ENCODE assay signal across 8 cellular contexts in genomic region chr10:113679463-113680171, GRCh38. TPM values are rescaled to one million over a fixed set of nuclear protein-coding genes. Genes with fewer than 3 reads are reported as not detected.
DNase-seq lines count a peak whose midpoint lies in the region; ATAC-seq, FAIRE-seq and TF ChIP-seq lines count a peak whose summit lies in the region.

Gene CASP7, plus strand, starts transcription at chr10:113679912. Its CDS starts 17,582 bp downstream, at chr10:113697494.

- TF ChIP-seq POLR2A in A549 (IDR thresholded peaks at IDR 0.05; ENCODE audit: low read length): peak; percentile 31

- WGBS in A549 (ENCODE audit: missing lambda C conversion rate): 0% methylated on average over 17 of the region's 67 CpGs

- no peaks in the 10 kb centered on the region for H3K36me3 ChIP-seq in kidney epithelial cell (ENCODE audit: control insufficient read depth, insufficient read depth, low read length)

- CTCF ChIA-PET in A549 (lab: Yijun Ruan, JAX): interaction anchor here (0.6 to 2.5 kb wide), 31 partner anchors 9 to 550 kb away, joined by 3 to 11 read pairs (median 4); partner anchors contain the start of gene NRAP

- H3K4me1 ChIP-seq in A549: peaks cover 11% of the 10 kb centered on the region

- peak; percentile 74 to 88 for DNase-seq in A549 (ENCODE audit: low read depth in 1 of 2, low spot score in 1 of 2)
- DNase-seq in NCI-H2227 (lab: John Stamatoyannopoulos, UW; ENCODE audit: unreplicated experiment): peak; percentile 83
- DNase-seq in activated CD4-positive, alpha-beta T cell treated with anti-CD3 and anti-CD28 coated beads for 1 hour: peak; percentile 71
- peak; percentile 11 for DNase-seq in cerebellum (ENCODE audit: low spot score)
- peak; percentile 14 for DNase-seq in kidney epithelial cell (ENCODE audit: low read depth)
- peak; percentile 67 to 69 for DNase-seq in stimulated activated CD4-positive, alpha-beta T cell treated with anti-CD3 and anti-CD28 coated beads, Interleukin-15, amount 100 ng/mL, for 48 hours (ENCODE audit: low read depth in 2 of 2)

- H3K9me3 ChIP-seq in A549: 0 out of 3 replicates have a peak, but pooled peaks cover 3% of the 10 kb centered on the region

- TF ChIP-seq CTCF in A549 (IDR thresholded peaks at IDR 0.05) (peak; percentile 31; the same call in 1 of the 3 replicates), kidney epithelial cell (IDR thresholded peaks at IDR 0.05; ENCODE audit: insufficient read depth, low read length, poor library complexity, severe bottlenecking) (peak; percentile 39)

- TF ChIP-seq RAD21 in A549 (conservative IDR thresholded peaks at IDR 0.05 in 1 of 2, IDR thresholded peaks at IDR 0.05 in 1 of 2): peak; percentile 9 to 30; a peak in 3 of 5 replicates

- no peak for FAIRE-seq in A549 (lab: Jason Lieb, UNC)

- H3K4me3 ChIP-seq in A549: peak within 1 kb of the TSS; percentile 97
- peak within 1 kb of the TSS; percentile 83 for H3K4me3 ChIP-seq in kidney epithelial cell (ENCODE audit: low read depth, low read length)

- H3K4me2 ChIP-seq in A549: peak within 1 kb of the TSS; percentile 79

- peak within 1 kb of the TSS; percentile 96 to 100 for H3K27ac ChIP-seq in A549

- TF ChIP-seq EP300 in A549 (IDR thresholded peaks at IDR 0.05): no peak

- H3K27me3 ChIP-seq in kidney epithelial cell (ENCODE audit: control insufficient read depth, insufficient read depth, low read length): no peaks in the 10 kb centered on the region

- POLR2A ChIA-PET in A549 (lab: Yijun Ruan, JAX): interaction anchor here (0.6 kb wide), 1 partner anchor 212 kb away, joined by 9 read pairs; no protein-coding TSS in a partner anchor

- ATAC-seq in A549 (peak; percentile 89 to 95), GM18508 (IDR thresholded peaks at IDR 0.05; ENCODE audit: insufficient read depth, unreplicated experiment) (peak; percentile 33), HG02981 (IDR thresholded peaks at IDR 0.05; ENCODE audit: unreplicated experiment) (peak; percentile 67)

TF ChIP-seq in A549, 52 proteins besides CTCF, POLR2A, EP300 and RAD21:
- TF ChIP-seq E2F6 (IDR thresholded peaks at IDR 0.05; ENCODE audit: borderline replicate concordance, low read depth) (peak; percentile 39; the same call in 1 of the 2 replicates), HOXB13 (CRISPR knock-in tag; IDR thresholded peaks at IDR 0.05; ENCODE audit: low read depth) (no peak), PBX3 (IDR thresholded peaks at IDR 0.05) (0 out of 2 replicates have a peak, but pooled peaks have one; percentile 18), NFE2L2 (conservative IDR thresholded peaks at IDR 0.05; ENCODE audit: low read length) (no peak), POLR2AphosphoS2 (conservative IDR thresholded peaks at IDR 0.05; ENCODE audit: low read length) (no peak), TP53 (CRISPR knock-in tag; IDR thresholded peaks at IDR 0.05) (no peak), SREBF2 (IDR thresholded peaks at IDR 0.05) (no peak), TFCP2L1 (CRISPR knock-in tag; IDR thresholded peaks at IDR 0.05) (no peak), KDM5A (IDR thresholded peaks at IDR 0.05) (0 out of 2 replicates have a peak, but pooled peaks have one; percentile 24), ZSCAN20 (CRISPR knock-in tag; IDR thresholded peaks at IDR 0.05) (no peak), CHD4 (IDR thresholded peaks at IDR 0.05; ENCODE audit: borderline replicate concordance) (no peak), JUN (IDR thresholded peaks at IDR 0.05) (peak in 1 of 2 experiments; percentile 43; a peak in 1 of 5 replicates), CHD2 (IDR thresholded peaks at IDR 0.05; ENCODE audit: low read length, partially characterized antibody) (no peak), ESRRA (IDR thresholded peaks at IDR 0.05; ENCODE audit: borderline replicate concordance, low read length) (no peak), MAX (IDR thresholded peaks at IDR 0.05) (no peak), HDAC2 (IDR thresholded peaks at IDR 0.05) (no peak; the same call in 1 of the 2 replicates), KDM1A (IDR thresholded peaks at IDR 0.05; ENCODE audit: low read depth) (no peak), USF2 (IDR thresholded peaks at IDR 0.05) (no peak), NPAS2 (CRISPR knock-in tag; IDR thresholded peaks at IDR 0.05; ENCODE audit: borderline replicate concordance) (no peak), RARB (CRISPR knock-in tag; IDR thresholded peaks at IDR 0.05) (no peak), JUNB (IDR thresholded peaks at IDR 0.05) (no peak), GATA3 (IDR thresholded peaks at IDR 0.05; ENCODE audit: borderline replicate concordance) (0 out of 2 replicates have a peak, but pooled peaks have one; percentile 26), MYC (IDR thresholded peaks at IDR 0.05; ENCODE audit: borderline replicate concordance, low read length) (no peak), NR3C1 (IDR thresholded peaks at IDR 0.05) (no peak), CEBPB (IDR thresholded peaks at IDR 0.05) (no peak), FOSL2 (IDR thresholded peaks at IDR 0.05) (no peak), FOSL2 (CRISPR knock-in tag; IDR thresholded peaks at IDR 0.05) (no peak), PHF8 (IDR thresholded peaks at IDR 0.05; ENCODE audit: borderline replicate concordance, low read depth) (0 out of 2 replicates have a peak, but pooled peaks have one; percentile 42)

RNA-seq across cellular contexts. Expression of gene CASP7, which starts in this region (rescaled TPM):
- polyA plus RNA-seq in A549 (2011; rRNA removed) (27.0 and 29.7 TPM in 2 replicates), A549 (2017; fragmentation: RNase III; extraction: RNeasy Plus Mini Kit Qiagen cat#74134 plus additional on column Dnase treatment) (21.4 to 23.9 TPM (median 22.6 TPM) in 3 replicates)
- 12.1 and 12.6 TPM in 2 replicates for polyA plus RNA-seq in A549 (2012; cell fraction: cytosol; rRNA removed)
- 6.2 and 8.6 TPM in 2 replicates for polyA plus RNA-seq in A549 (2012; cell fraction: nucleus; rRNA removed)
- 11.2 and 14.1 TPM in 2 replicates for polyA minus RNA-seq in A549 (2011; rRNA and poly(A)+ RNA removed)
- total RNA-seq in cerebellum (4.8 TPM), kidney epithelial cell (18.4 and 20.3 TPM in 2 replicates)

Comparison
In these comparisons a context has a peak if more than half of its experiments do, and no peak if none do; other contexts are left out.
1. Peak in every context shown above with its lines: DNase-seq, ATAC-seq, H3K4me3 ChIP-seq and H3K27ac ChIP-seq.
2. ATAC-seq: peak in every context shown above with its lines; median percentile 92 in A549; 67 in HG02981; 33 in GM18508.
3. DNase-seq: peak in every context shown above with its lines; median percentile 83 in NCI-H2227; 81 in A549; 71 in activated CD4-positive, alpha-beta T cell treated with anti-CD3 and anti-CD28 coated beads for 1 hour; 68 in stimulated activated CD4-positive, alpha-beta T cell treated with anti-CD3 and anti-CD28 coated beads, Interleukin-15, amount 100 ng/mL, for 48 hours; 14 in kidney epithelial cell; 11 in cerebellum.